Comparison of ENCODE assay signal across 8 cellular contexts in genomic region chr7:43784030-43785001, GRCh38. TPM values are rescaled to one million over a fixed set of nuclear protein-coding genes. Genes with fewer than 3 reads are reported as not detected.
DNase-seq lines count a peak whose midpoint lies in the region; ATAC-seq and FAIRE-seq lines count a peak whose summit lies in the region.

No MANE protein-coding gene starts in this region.

- peaks cover 17% of the 10 kb centered on the region for H3K36me3 Mint-ChIP-seq in effector memory CD8-positive, alpha-beta T cell (ENCODE audit: insufficient read depth)

- in situ Hi-C loops in ACHN (cut with HindIII; ENCODE audit: low pct_ligation_motif_present, low pct_unique_long_range_greater_than_20kb, low sequenced_read_pairs) = no loop called here

- no peaks in the 10 kb centered on the region for H3K9me3 Mint-ChIP-seq in effector memory CD8-positive, alpha-beta T cell

- peak overlapping the region in 1 of 2 donors; percentile 50 for H3K4me3 Mint-ChIP-seq in effector memory CD8-positive, alpha-beta T cell

- H3K27me3 Mint-ChIP-seq in effector memory CD8-positive, alpha-beta T cell = no peaks in the 10 kb centered on the region

- peak overlapping the region in 1 of 2 donors; percentile 77 for H3K27ac Mint-ChIP-seq in effector memory CD8-positive, alpha-beta T cell

- peak; percentile 45 for DNase-seq in ACHN
- DNase-seq in effector memory CD8-positive, alpha-beta T cell = peak in 1 of 3 experiments; percentile 10
- no peak for DNase-seq in cerebellum (ENCODE audit: low spot score)
- no peak for DNase-seq in SKM-1 (lab: John Stamatoyannopoulos, UW; ENCODE audit: unreplicated experiment)
- no peak for DNase-seq in frontal cortex (ENCODE audit: low spot score in 2 of 2)
- DNase-seq in cortex of kidney (lab: John Stamatoyannopoulos, UW) = no peak

- H3K4me1 Mint-ChIP-seq in effector memory CD8-positive, alpha-beta T cell (ENCODE audit: low read depth in 2 of 2) = peaks cover 2 to 13% of the 10 kb centered on the region in 2 donors

- no peak for FAIRE-seq in frontal cortex (lab: Jason Lieb, UNC)

- ATAC-seq in GM19372 (IDR thresholded peaks at IDR 0.05; ENCODE audit: low read depth, unreplicated experiment) (peak; percentile 95), HG03159 (IDR thresholded peaks at IDR 0.05; ENCODE audit: unreplicated experiment) (peak; percentile 91)
- ATAC-seq in effector memory CD8-positive, alpha-beta T cell (replicated peaks) = peak; percentile 36

RNA-seq across cellular contexts. Expression of gene BLVRA, which starts 25.8 kb away (rescaled TPM):
- total RNA-seq in cerebellum = 8.9 TPM
- 16.3 TPM for total RNA-seq in frontal cortex

RNA-seq across cellular contexts. Expression of gene COA1, which starts 55.0 kb away (rescaled TPM):
- 94.3 TPM for total RNA-seq in cerebellum
- 41.2 TPM for total RNA-seq in frontal cortex

Comparison
In these comparisons a context has a peak if more than half of its experiments do, and no peak if none do; other contexts are left out.
1. ATAC-seq: peak in every context shown above with its lines; median percentile 95 in GM19372; 91 in HG03159; 36 in effector memory CD8-positive, alpha-beta T cell.